1 cellular context compared by ENCODE assay signal in the genomic region with DNA sequence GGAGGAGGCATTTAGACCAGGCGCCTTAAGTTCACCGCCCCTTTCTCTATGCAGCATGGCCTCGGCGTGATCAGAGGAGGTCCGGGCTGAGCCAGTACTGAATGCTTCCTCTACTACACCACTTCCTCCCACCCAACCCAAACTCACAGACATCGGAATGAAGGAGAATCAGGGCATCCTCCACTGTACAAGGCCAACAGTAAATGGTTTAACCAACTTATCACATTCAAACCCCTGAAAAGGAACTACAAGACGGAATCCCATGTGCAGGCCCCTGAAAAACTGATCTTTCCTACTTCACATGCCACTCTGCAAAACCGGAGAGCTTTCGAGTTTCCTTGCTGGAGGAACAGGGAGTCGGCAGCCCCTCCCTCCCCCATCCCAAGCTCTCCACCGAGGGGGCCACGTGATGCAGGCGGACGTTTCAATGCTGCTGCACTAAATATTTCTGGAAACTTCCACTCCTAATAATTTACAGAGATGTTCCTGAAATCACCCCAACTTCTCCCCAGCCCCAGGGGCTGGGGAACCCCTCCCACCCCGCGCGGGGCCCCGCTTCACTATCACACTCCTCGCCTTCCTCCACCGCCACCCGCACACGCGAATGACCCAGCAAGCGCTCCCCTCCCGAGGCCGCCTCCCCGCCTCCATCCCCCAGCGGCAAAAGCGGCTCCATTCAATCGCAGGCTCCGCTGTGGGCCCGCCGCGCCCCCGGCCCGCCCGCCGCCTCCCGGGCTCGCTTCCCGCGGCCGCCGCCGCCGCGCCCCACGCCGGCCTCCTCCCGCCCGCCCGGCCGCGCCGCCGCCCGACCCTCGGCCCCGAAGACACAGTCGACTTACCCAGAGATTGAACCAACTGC.
TF ChIP-seq lines count a peak whose summit lies in the region.

No MANE protein-coding gene starts in this region.

TF ChIP-seq in WTC11, 78 proteins besides CTCF, POLR2A, EP300 and RAD21 (continued from another document):
- no peak for TF ChIP-seq ESRRA (CRISPR knock-in tag; IDR thresholded peaks at IDR 0.05; ENCODE audit: borderline replicate concordance)
- TF ChIP-seq FOXP1 (CRISPR knock-in tag; IDR thresholded peaks at IDR 0.05; ENCODE audit: borderline replicate concordance): no peak
